8 cellular contexts compared by ENCODE assay signal in the genomic region with DNA sequence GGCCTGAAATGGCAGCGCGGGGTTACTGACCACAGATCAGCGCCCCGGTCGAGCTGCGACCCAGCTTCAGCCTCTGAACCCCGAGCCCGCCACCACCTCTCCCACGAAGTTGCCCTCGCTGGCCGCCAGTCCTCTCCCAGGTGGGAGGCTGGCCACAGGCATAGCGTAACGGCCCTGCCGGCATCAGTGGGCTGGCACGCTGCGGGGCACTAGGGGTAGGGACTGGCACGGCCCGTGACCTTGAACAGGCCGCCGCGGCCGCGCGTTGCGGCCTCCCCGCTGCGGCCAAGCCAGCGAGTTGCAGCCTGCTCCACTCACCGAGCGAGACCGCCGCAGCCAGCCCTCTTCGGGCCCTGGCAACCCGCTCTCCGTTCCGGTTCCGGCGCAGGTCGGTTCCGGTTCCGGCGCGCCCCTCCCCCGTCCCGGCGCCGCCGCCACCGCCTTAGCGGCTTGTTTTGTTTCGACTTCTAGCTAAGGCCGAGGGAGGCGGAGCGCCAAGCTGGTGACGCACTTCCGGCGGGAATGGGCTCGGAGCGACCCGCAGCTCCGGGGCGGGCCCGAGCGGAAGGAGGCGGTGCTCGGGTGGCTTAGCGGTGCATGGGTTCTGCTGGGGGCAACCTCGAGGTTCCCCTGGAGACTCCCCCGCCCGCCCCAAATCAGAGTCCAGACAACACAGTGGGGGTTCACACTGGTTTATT. TPM values are rescaled to one million over a fixed set of nuclear protein-coding genes. Genes with fewer than 3 reads are reported as not detected.
DNase-seq lines count a peak whose midpoint lies in the region; ATAC-seq and TF ChIP-seq lines count a peak whose summit lies in the region.

A gene with protein sequence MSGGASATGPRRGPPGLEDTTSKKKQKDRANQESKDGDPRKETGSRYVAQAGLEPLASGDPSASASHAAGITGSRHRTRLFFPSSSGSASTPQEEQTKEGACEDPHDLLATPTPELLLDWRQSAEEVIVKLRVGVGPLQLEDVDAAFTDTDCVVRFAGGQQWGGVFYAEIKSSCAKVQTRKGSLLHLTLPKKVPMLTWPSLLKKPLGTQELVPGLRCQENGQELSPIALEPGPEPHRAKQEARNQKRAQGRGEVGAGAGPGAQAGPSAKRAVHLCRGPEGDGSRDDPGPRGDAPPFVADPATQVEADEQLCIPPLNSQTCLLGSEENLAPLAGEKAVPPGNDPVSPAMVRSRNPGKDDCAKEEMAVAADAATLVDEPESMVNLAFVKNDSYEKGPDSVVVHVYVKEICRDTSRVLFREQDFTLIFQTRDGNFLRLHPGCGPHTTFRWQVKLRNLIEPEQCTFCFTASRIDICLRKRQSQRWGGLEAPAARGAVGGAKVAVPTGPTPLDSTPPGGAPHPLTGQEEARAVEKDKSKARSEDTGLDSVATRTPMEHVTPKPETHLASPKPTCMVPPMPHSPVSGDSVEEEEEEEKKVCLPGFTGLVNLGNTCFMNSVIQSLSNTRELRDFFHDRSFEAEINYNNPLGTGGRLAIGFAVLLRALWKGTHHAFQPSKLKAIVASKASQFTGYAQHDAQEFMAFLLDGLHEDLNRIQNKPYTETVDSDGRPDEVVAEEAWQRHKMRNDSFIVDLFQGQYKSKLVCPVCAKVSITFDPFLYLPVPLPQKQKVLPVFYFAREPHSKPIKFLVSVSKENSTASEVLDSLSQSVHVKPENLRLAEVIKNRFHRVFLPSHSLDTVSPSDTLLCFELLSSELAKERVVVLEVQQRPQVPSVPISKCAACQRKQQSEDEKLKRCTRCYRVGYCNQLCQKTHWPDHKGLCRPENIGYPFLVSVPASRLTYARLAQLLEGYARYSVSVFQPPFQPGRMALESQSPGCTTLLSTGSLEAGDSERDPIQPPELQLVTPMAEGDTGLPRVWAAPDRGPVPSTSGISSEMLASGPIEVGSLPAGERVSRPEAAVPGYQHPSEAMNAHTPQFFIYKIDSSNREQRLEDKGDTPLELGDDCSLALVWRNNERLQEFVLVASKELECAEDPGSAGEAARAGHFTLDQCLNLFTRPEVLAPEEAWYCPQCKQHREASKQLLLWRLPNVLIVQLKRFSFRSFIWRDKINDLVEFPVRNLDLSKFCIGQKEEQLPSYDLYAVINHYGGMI (N-terminal part only) (minus strand): TSS at position 386 of the 698 bp plus-strand sequence. CDS start 1,678 bp downstream, outside the sequence.

- peak; percentile 80 for TF ChIP-seq POLR2A in right lobe of liver (IDR thresholded peaks at IDR 0.05)

- H3K9me3 Mint-ChIP-seq in dendritic cell treated with granulocyte-macrophage colony-stimulating factor and Interleukin-4, amounts not matched to agents 40 ng/mL and 50 ng/mL, for 4 days, result no peaks in the 10 kb centered on the region

- DNase-seq in BE2C, result peak; percentile 87
- peak; percentile 64 for DNase-seq in NCI-H774 (lab: John Stamatoyannopoulos, UW)
- peak; percentile 91 for DNase-seq in activated CD4-positive, alpha-beta T cell treated with anti-CD3 and anti-CD28 coated beads, Interleukin-2, amount 50 U/mL, for 4 hours
- DNase-seq in right lobe of liver, result peak; percentile 95 to 97 (median 97)
- DNase-seq in stimulated activated CD4-positive, alpha-beta T cell treated with anti-CD3 and anti-CD28 coated beads, Interleukin-4, amount 100 ng/mL, for 4 hours, result peak; percentile 93 to 94

- peak within 1 kb of the TSS; percentile 80 for H3K4me3 Mint-ChIP-seq in dendritic cell treated with granulocyte-macrophage colony-stimulating factor and Interleukin-4, amounts not matched to agents 40 ng/mL and 50 ng/mL, for 4 days

- H3K4me1 ChIP-seq in BE2C, result no peaks in the 10 kb centered on the region
- H3K4me1 ChIP-seq in right lobe of liver, result peaks cover 0 to 11% (median 6%) of the 10 kb centered on the region in 4 donors

- peak within 1 kb of the TSS; percentile 82 for H3K27ac Mint-ChIP-seq in dendritic cell treated with granulocyte-macrophage colony-stimulating factor and Interleukin-4, amounts not matched to agents 40 ng/mL and 50 ng/mL, for 4 days

- H3K27ac ChIP-seq in right lobe of liver, result peak within 1 kb of the TSS; percentile 75 to 79 (median 78)

- no peaks in the 10 kb centered on the region for H3K27me3 Mint-ChIP-seq in dendritic cell treated with granulocyte-macrophage colony-stimulating factor and Interleukin-4, amounts not matched to agents 40 ng/mL and 50 ng/mL, for 4 days

- H3K4me1 Mint-ChIP-seq in dendritic cell treated with granulocyte-macrophage colony-stimulating factor and Interleukin-4, amounts not matched to agents 40 ng/mL and 50 ng/mL, for 4 days (ENCODE audit: low read depth), result peaks cover 28% of the 10 kb centered on the region

- WGBS in right lobe of liver (ENCODE audit: insufficient coverage, low coverage, low lambda C conversion rate, missing lambda C conversion rate), result 5% methylated on average over 10 of the region's 70 CpGs

- H3K9me3 ChIP-seq in BE2C, result no peaks in the 10 kb centered on the region
- H3K9me3 ChIP-seq in right lobe of liver, result no peaks in the 10 kb centered on the region

- H3K36me3 Mint-ChIP-seq in dendritic cell treated with granulocyte-macrophage colony-stimulating factor and Interleukin-4, amounts not matched to agents 40 ng/mL and 50 ng/mL, for 4 days (ENCODE audit: low read depth), result peaks cover 83% of the 10 kb centered on the region

- ATAC-seq in GM19043 (IDR thresholded peaks at IDR 0.05; ENCODE audit: low read depth, unreplicated experiment), result peak; percentile 89
- ATAC-seq in HG03439 (IDR thresholded peaks at IDR 0.05; ENCODE audit: unreplicated experiment), result peak; percentile 84
- peak; percentile 91 to 97 (median 95) for ATAC-seq in right lobe of liver

- H3K36me3 ChIP-seq in BE2C, result peaks cover 9% of the 10 kb centered on the region
- H3K36me3 ChIP-seq in right lobe of liver, result peaks cover 10 to 58% (median 27%) of the 10 kb centered on the region in 4 donors

- intact Hi-C loops in dendritic cell treated with granulocyte-macrophage colony-stimulating factor and Interleukin-4, amounts not matched to agents 40 ng/mL and 50 ng/mL, for 4 days (cut with micrococcal nuclease), result loop anchor here (1.0 kb wide), 2 partner anchors 16 to 26 kb away; a partner anchor contains a TSS
- intact Hi-C loops in right lobe of liver (cut with DNase I), result no loop called here

- H3K27me3 ChIP-seq in BE2C, result no peaks in the 10 kb centered on the region
- no peaks in the 10 kb centered on the region for H3K27me3 ChIP-seq in right lobe of liver

- no peak for TF ChIP-seq CTCF in BE2C (IDR thresholded peaks at IDR 0.05; ENCODE audit: low read depth, low read length)
- TF ChIP-seq CTCF in right lobe of liver (IDR thresholded peaks at IDR 0.05), result no peak

- H3K4me3 ChIP-seq in BE2C (ENCODE audit: low read depth, low read length) (peak within 1 kb of the TSS; percentile 82), right lobe of liver (peak within 1 kb of the TSS; percentile 85 to 96 (median 95))

RNA-seq across cellular contexts. Expression of the gene that starts here (rescaled TPM):
- polyA plus RNA-seq in BE2C (2012; ENCODE audit: insufficient read depth, insufficient read length, low read depth), result 53.2 TPM
- 10 to 100 TPM; 28.0 to 39.0 (median 34.1) TPM for total RNA-seq in right lobe of liver

Comparison
In these comparisons a context has a peak if more than half of its experiments do, and no peak if none do; other contexts are left out.
1. Peak in every context shown above with its lines: DNase-seq, ATAC-seq, H3K4me3 ChIP-seq and H3K27ac ChIP-seq.